ENCODE assay signal across 13 cellular contexts in genomic region chr17:39026346-39026745, GRCh38. TPM values are rescaled to one million over a fixed set of nuclear protein-coding genes. Genes with fewer than 3 reads are reported as not detected.
"Had no signal": no experiment of that assay in that cellular context is flagged by ENCODE, and none has a peak within 500 bp of the region (broad histone marks: within the 10 kb centered on the region; RNA-seq: fewer than 3 reads in every experiment).

No MANE protein-coding gene starts in this region.

RNA-seq across cellular contexts. Expression of gene FBXO47, which starts 59.1 kb away (rescaled TPM):
- total RNA-seq: activated T-helper 2 cell treated with anti-CD3 and anti-CD28 coated beads, Interferon-gamma antibody, Interleukin-2, Interleukin-4, amounts not matched to agents 10 μg/mL and 5 μg/mL and 100 μg/mL, durations not matched to agents 14 hours and 24 hours and 36 hours; body of pancreas; cardiac septum; dermis blood vessel endothelial cell; endothelial cell of umbilical vein; esophagus mucosa; left cardiac atrium; lower leg skin; mucosa of gallbladder; ovary; skeletal muscle tissue; suprapubic skin; tibial nerve had no signal
- polyA plus RNA-seq: endothelial cell of umbilical vein, ovary had no signal
